27 cellular contexts compared by ENCODE assay signal in genomic region chr1:59243544-59243943, GRCh38. TPM values are rescaled to one million over a fixed set of nuclear protein-coding genes. Genes with fewer than 3 reads are reported as not detected.
DNase-seq lines count a peak whose midpoint lies in the region; TF ChIP-seq lines count a peak whose summit lies in the region.
"Had no signal": no experiment of that assay in that cellular context is flagged by ENCODE, and none has a peak within 500 bp of the region (broad histone marks: within the 10 kb centered on the region; RNA-seq: fewer than 3 reads in every experiment).

No MANE protein-coding gene starts in this region.

- peaks cover 16% of the 10 kb centered on the region for H3K27me3 Mint-ChIP-seq in activated CD4-positive, alpha-beta T cell treated with anti-CD3 and anti-CD28 coated beads, Interleukin-2, amount 10 ng/mL, durations not matched to agents 24 days and 14 days
- H3K27me3 Mint-ChIP-seq: effector memory CD8-positive, alpha-beta T cell; stimulated activated naive CD8-positive, alpha-beta T cell treated with anti-CD3 and anti-CD28 coated beads, Interleukin-15, amount 100 ng/mL, for 72 hours had no signal

- H3K4me3 Mint-ChIP-seq in activated CD4-positive, alpha-beta T cell treated with anti-CD3 and anti-CD28 coated beads, Interleukin-2, amount 10 ng/mL, durations not matched to agents 24 days and 14 days = no peak overlapping the region
- H3K4me3 Mint-ChIP-seq: activated CD8-positive, alpha-beta T cell treated with anti-CD3 and anti-CD28 coated beads, Interleukin-2, amount 10 ng/mL, durations not matched to agents 7 days and 5 days; effector memory CD8-positive, alpha-beta T cell; nephron progenitor cell; stimulated activated naive CD8-positive, alpha-beta T cell treated with anti-CD3 and anti-CD28 coated beads, Interleukin-15, amount 100 ng/mL, for 72 hours; T-helper 1 cell treated with Interleukin-12 subunit alpha and Interleukin-12 subunit beta and Interleukin-4 antibody, amounts not matched to agents 30 μg/mL and 1 μg/mL, for 36 hours had no signal

- no peaks in the 10 kb centered on the region for H4K20me1 ChIP-seq in OCI-LY7 (ENCODE audit: insufficient read depth, low read length)

- no peaks in the 10 kb centered on the region for H3K4me1 Mint-ChIP-seq in activated CD4-positive, alpha-beta T cell treated with anti-CD3 and anti-CD28 coated beads, Interleukin-2, amount 10 ng/mL, durations not matched to agents 24 days and 14 days
- H3K4me1 Mint-ChIP-seq: stimulated activated naive CD8-positive, alpha-beta T cell treated with anti-CD3 and anti-CD28 coated beads, Interleukin-15, amount 100 ng/mL, for 72 hours had no signal

- no peak overlapping the region for H3K4me2 ChIP-seq in OCI-LY7 (ENCODE audit: low read length)
- H3K4me2 ChIP-seq: smooth muscle cell had no signal

- H3K4me1 ChIP-seq in OCI-LY7 (ENCODE audit: insufficient read depth, low read length, poor library complexity, severe bottlenecking) = no peaks in the 10 kb centered on the region
- H3K4me1 ChIP-seq: ascending aorta, BE2C, HAP-1, pancreas had no signal

- no peaks in the 10 kb centered on the region for H3K79me2 ChIP-seq in OCI-LY7 (ENCODE audit: insufficient read depth, low read depth, low read length)

- H3K9me3 ChIP-seq in OCI-LY7 (ENCODE audit: low read length) = no peaks in the 10 kb centered on the region
- H3K9me3 ChIP-seq: BE2C, HAP-1, pancreas had no signal

- intact Hi-C loops in activated CD4-positive, alpha-beta T cell treated with anti-CD3 and anti-CD28 coated beads, Interleukin-2, amount 10 ng/mL, durations not matched to agents 24 days and 14 days (cut with micrococcal nuclease) = no loop called here
- intact Hi-C loops in OCI-LY7 (cut with micrococcal nuclease; ENCODE audit: unreplicated experiment) = no loop called here

- H3K27ac ChIP-seq in OCI-LY7 (ENCODE audit: low read depth, low read length, poor library complexity, severe bottlenecking) = no peak overlapping the region
- H3K27ac ChIP-seq: cardiac muscle cell, coronary artery, pancreas, SK-N-MC had no signal

- H3K36me3 Mint-ChIP-seq in activated CD4-positive, alpha-beta T cell treated with anti-CD3 and anti-CD28 coated beads, Interleukin-2, amount 10 ng/mL, durations not matched to agents 24 days and 14 days (ENCODE audit: low read depth) = peaks cover 1% of the 10 kb centered on the region

- no peak overlapping the region for H3K27ac Mint-ChIP-seq in activated CD4-positive, alpha-beta T cell treated with anti-CD3 and anti-CD28 coated beads, Interleukin-2, amount 10 ng/mL, durations not matched to agents 24 days and 14 days
- H3K27ac Mint-ChIP-seq: activated CD8-positive, alpha-beta T cell treated with anti-CD3 and anti-CD28 coated beads, Interleukin-2, amount 10 ng/mL, durations not matched to agents 7 days and 5 days; activated naive CD4-positive, alpha-beta T cell treated with anti-CD3 and anti-CD28 coated beads, Interleukin-2, amount 50 U/mL, for 72 hours; effector memory CD8-positive, alpha-beta T cell; stimulated activated naive CD8-positive, alpha-beta T cell treated with anti-CD3 and anti-CD28 coated beads, Interleukin-15, amount 100 ng/mL, for 72 hours; T-helper 1 cell treated with Interleukin-12 subunit alpha and Interleukin-12 subunit beta and Interleukin-4 antibody, amounts not matched to agents 30 μg/mL and 1 μg/mL, for 36 hours had no signal

- no peaks in the 10 kb centered on the region for H3K36me3 ChIP-seq in OCI-LY7 (ENCODE audit: insufficient read depth, low read length)
- H3K36me3 ChIP-seq: ascending aorta, BE2C, cardiac muscle cell, HAP-1, pancreas had no signal

- no peak overlapping the region for H3K4me3 ChIP-seq in OCI-LY7 (ENCODE audit: low read depth, low read length, poor library complexity, severe bottlenecking)
- H3K4me3 ChIP-seq: ascending aorta, cardiac muscle cell, coronary artery, HAP-1, pancreas, SK-N-MC, smooth muscle cell had no signal

- BruUV-seq in OCI-LY7 (replicated peaks; lab: Mats Ljungman, UMichigan) = no TSS peak

- DNase-seq in NCI-H748 (lab: John Stamatoyannopoulos, UW; ENCODE audit: unreplicated experiment) (peak; percentile 52), NCI-H748 treated with DMSO at 0.1 percent for 48 hours (lab: John Stamatoyannopoulos, UW) (no peak), NCI-H345 (lab: John Stamatoyannopoulos, UW) (peak; percentile 63), SHP77 treated with DMSO at 0.1 percent for 48 hours (lab: John Stamatoyannopoulos, UW) (peak; percentile 15), OCI-LY7 (ENCODE audit: low spot score) (no peak), NCI-H1417 treated with DMSO at 0.1 percent for 48 hours (lab: John Stamatoyannopoulos, UW) (no peak)
- no peak for DNase-seq in activated CD4-positive, alpha-beta T cell treated with anti-CD3 and anti-CD28 coated beads, Interleukin-2, amount 10 ng/mL, durations not matched to agents 24 days and 14 days
- DNase-seq: ACHN; activated CD4-positive, alpha-beta T cell treated with anti-CD3 and anti-CD28 coated beads for 1 hour; activated CD8-positive, alpha-beta T cell treated with anti-CD3 and anti-CD28 coated beads, Interleukin-2, amount 10 ng/mL, durations not matched to agents 7 days and 5 days; BE2C; DMS79 treated with DMSO at 0.1 percent for 48 hours; effector memory CD8-positive, alpha-beta T cell; Kasumi-1; nephron progenitor cell; pancreas; stimulated activated CD4-positive, alpha-beta T cell treated with anti-CD3 and anti-CD28 coated beads, Interleukin-1b, Interleukin-23, amount 100 ng/mL, for 48 hours; stimulated activated CD8-positive, alpha-beta memory T cell treated with anti-CD3 and anti-CD28 coated beads, Interleukin-4, amount 100 ng/mL, for 48 hours; stimulated activated naive CD8-positive, alpha-beta T cell treated with anti-CD3 and anti-CD28 coated beads, Interleukin-15, amount 100 ng/mL, for 72 hours had no signal

- no peak overlapping the region for H2AFZ ChIP-seq in OCI-LY7 (ENCODE audit: low read length)

- H3K9me3 Mint-ChIP-seq in activated CD4-positive, alpha-beta T cell treated with anti-CD3 and anti-CD28 coated beads, Interleukin-2, amount 10 ng/mL, durations not matched to agents 24 days and 14 days = peaks cover 27% of the 10 kb centered on the region
- H3K9me3 Mint-ChIP-seq: effector memory CD8-positive, alpha-beta T cell had no signal

- POLR2A ChIA-PET in OCI-LY7 (lab: Charles Lee) = no interaction called here

- CTCF ChIA-PET in OCI-LY7 (lab: Charles Lee; ENCODE audit: unreplicated experiment) = no interaction called here

- H3K9me2 ChIP-seq in OCI-LY7 (ENCODE audit: insufficient read depth, low read length) = no peaks in the 10 kb centered on the region

- TF ChIP-seq CTCF in OCI-LY7 (conservative IDR thresholded peaks at IDR 0.05; ENCODE audit: low read length) = no peak

RNA-seq across cellular contexts. Expression of gene FGGY, which starts 53.4 kb away (rescaled TPM):
- total RNA-seq in activated CD4-positive, alpha-beta T cell treated with anti-CD3 and anti-CD28 coated beads, Interleukin-2, amount 10 ng/mL, durations not matched to agents 24 days and 14 days = 6.2 and 8.1 TPM in 2 replicates
- 0.18 and 0.63 TPM in 2 replicates for total RNA-seq in OCI-LY7 (2014; rRNA removed; shearing (Covaris generic))
- 4.5 and 4.9 TPM in 2 replicates for total RNA-seq in OCI-LY7 (2022)

Comparison
In these comparisons a context has a peak if more than half of its experiments do, and no peak if none do; other contexts are left out.
1. DNase-seq: peak in NCI-H748 (single experiment), NCI-H345 (single experiment) and SHP77 treated with DMSO at 0.1 percent for 48 hours (single experiment); none in NCI-H748 treated with DMSO at 0.1 percent for 48 hours (single experiment), activated CD4-positive, alpha-beta T cell treated with anti-CD3 and anti-CD28 coated beads, Interleukin-2, amount 10 ng/mL, durations not matched to agents 24 days and 14 days (single experiment), OCI-LY7 (single experiment) and NCI-H1417 treated with DMSO at 0.1 percent for 48 hours (single experiment).